In the genomic region with DNA sequence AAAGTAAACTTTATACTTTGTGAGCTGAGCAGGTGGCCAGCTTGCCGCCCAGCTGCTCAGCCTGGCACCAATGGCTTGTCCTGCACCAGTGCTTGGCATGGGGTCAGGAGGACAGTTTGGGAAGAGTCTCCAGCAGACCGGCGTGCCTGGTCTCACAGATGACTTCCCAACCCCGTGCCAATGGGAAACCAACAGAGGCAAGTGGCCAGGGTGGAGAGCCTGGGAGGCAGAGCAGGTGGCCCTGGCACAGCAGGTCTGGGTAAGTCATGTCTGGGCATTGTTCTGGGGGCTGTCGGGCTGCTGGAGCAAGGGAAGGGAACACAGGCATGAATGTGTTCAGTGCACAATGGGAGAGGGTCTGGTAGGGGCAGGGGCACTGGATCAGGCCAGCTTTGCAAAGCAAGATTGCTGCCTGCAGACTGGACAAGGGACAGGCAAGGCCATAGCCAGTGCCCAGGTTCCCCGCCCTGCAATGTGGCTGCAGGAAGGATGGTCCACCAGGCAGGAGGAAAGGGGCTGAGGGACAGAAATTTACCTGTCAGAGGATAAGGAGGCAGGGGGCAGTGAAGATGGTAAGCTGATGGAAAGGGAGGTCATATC, we compare ENCODE assay signal across 17 cellular contexts.
"Had no signal": no experiment of that assay in that cellular context is flagged by ENCODE, and none has a peak within 500 bp of the region (broad histone marks: within the 10 kb centered on the region; RNA-seq: fewer than 3 reads in every experiment).

No MANE protein-coding gene starts in this region.

- H3K27me3 ChIP-seq: breast epithelium, tibial artery had no signal

- H3K9me3 ChIP-seq: breast epithelium, gastrocnemius medialis, heart right ventricle, lower lobe of right lung, tibial artery had no signal

- H3K36me3 ChIP-seq: breast epithelium, gastrocnemius medialis, heart right ventricle, lower lobe of right lung, tibial artery had no signal

- ATAC-seq: gastrocnemius medialis, heart right ventricle, left colon, lower lobe of right lung, T-cell had no signal

- H3K4me3 ChIP-seq: breast epithelium, gastrocnemius medialis, heart right ventricle, lower lobe of right lung, tibial artery had no signal

- DNase-seq: activated CD4-positive, alpha-beta T cell treated with anti-CD3 and anti-CD28 coated beads, Interleukin-2, amount 10 ng/mL, durations not matched to agents 7 days and 5 days; activated naive CD4-positive, alpha-beta T cell treated with Interleukin-2 at 50 U/mL for 16 hours; activated T-cell treated with anti-CD3 and anti-CD28 coated beads for 4 hours; anterior cingulate cortex; endodermal cell; heart right ventricle; left colon; lower lobe of right lung; posterior cingulate gyrus; stimulated activated CD4-positive, alpha-beta T cell treated with anti-CD3 and anti-CD28 coated beads, Interleukin-15, amount 100 ng/mL, for 24 hours; stimulated activated CD4-positive, alpha-beta T cell treated with anti-CD3 and anti-CD28 coated beads, Interleukin-4, amount 100 ng/mL, for 1 hour; stimulated activated naive CD4-positive, alpha-beta T cell; T-cell; T-helper 9 cell; tibial artery had no signal

- H3K4me1 ChIP-seq: breast epithelium, gastrocnemius medialis had no signal

- H3K27ac ChIP-seq: breast epithelium, gastrocnemius medialis, heart right ventricle, lower lobe of right lung, tibial artery had no signal
